1 cellular context compared by ENCODE assay signal in the genomic region with DNA sequence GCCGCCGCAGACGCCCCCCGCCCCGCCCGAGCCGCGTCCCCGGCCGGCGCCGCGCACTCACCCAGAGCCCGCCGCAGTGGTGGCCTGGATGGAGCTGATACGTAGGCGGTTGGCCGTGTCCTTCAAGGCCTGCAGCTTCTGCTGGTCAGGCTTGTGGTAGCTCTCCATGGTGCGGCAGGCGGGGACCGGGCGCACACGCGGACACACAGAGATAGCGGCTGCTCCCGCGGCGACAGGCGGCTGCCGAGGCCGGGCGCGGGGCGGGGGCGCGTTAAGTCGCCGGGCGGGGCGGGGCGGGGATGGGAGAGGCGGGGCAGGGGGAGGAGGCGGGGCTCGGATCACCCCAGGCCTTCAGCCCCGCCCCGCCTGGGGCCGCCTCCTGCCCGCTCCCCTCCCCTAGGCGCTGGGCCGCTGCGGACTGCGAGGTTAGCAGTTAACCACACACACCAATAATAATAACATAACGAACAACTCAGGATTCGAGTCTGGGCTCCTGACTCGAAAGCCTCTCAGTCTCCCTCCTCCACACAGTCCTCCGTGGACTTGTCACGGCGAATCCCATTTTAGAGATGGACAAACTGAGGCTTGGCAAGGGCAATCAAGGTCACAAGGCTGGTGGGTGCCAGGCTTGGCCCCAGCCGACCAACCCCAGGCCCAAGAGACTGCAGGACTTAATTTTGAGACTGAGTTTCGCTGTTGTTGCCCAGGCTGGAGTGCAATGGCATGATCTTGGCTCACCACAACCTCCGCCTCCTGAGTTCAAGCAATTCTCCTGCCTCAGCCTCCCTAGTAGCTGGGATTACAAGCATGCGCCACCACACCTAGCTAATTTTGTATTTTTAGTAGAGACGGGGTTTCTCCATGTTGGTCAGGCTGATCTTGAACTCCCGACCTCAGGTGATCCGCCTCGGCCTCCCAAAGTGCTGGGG.
TF ChIP-seq lines count a peak whose summit lies in the region.

A gene with protein sequence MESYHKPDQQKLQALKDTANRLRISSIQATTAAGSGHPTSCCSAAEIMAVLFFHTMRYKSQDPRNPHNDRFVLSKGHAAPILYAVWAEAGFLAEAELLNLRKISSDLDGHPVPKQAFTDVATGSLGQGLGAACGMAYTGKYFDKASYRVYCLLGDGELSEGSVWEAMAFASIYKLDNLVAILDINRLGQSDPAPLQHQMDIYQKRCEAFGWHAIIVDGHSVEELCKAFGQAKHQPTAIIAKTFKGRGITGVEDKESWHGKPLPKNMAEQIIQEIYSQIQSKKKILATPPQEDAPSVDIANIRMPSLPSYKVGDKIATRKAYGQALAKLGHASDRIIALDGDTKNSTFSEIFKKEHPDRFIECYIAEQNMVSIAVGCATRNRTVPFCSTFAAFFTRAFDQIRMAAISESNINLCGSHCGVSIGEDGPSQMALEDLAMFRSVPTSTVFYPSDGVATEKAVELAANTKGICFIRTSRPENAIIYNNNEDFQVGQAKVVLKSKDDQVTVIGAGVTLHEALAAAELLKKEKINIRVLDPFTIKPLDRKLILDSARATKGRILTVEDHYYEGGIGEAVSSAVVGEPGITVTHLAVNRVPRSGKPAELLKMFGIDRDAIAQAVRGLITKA (minus strand): TSS at position 248 of the 929 bp plus-strand sequence. CDS start 80 bp downstream, at position 168.

TF ChIP-seq in K562, 482 proteins besides CTCF, POLR2A, EP300 and RAD21 (continued from another document):
- TF ChIP-seq, protein P1, sequence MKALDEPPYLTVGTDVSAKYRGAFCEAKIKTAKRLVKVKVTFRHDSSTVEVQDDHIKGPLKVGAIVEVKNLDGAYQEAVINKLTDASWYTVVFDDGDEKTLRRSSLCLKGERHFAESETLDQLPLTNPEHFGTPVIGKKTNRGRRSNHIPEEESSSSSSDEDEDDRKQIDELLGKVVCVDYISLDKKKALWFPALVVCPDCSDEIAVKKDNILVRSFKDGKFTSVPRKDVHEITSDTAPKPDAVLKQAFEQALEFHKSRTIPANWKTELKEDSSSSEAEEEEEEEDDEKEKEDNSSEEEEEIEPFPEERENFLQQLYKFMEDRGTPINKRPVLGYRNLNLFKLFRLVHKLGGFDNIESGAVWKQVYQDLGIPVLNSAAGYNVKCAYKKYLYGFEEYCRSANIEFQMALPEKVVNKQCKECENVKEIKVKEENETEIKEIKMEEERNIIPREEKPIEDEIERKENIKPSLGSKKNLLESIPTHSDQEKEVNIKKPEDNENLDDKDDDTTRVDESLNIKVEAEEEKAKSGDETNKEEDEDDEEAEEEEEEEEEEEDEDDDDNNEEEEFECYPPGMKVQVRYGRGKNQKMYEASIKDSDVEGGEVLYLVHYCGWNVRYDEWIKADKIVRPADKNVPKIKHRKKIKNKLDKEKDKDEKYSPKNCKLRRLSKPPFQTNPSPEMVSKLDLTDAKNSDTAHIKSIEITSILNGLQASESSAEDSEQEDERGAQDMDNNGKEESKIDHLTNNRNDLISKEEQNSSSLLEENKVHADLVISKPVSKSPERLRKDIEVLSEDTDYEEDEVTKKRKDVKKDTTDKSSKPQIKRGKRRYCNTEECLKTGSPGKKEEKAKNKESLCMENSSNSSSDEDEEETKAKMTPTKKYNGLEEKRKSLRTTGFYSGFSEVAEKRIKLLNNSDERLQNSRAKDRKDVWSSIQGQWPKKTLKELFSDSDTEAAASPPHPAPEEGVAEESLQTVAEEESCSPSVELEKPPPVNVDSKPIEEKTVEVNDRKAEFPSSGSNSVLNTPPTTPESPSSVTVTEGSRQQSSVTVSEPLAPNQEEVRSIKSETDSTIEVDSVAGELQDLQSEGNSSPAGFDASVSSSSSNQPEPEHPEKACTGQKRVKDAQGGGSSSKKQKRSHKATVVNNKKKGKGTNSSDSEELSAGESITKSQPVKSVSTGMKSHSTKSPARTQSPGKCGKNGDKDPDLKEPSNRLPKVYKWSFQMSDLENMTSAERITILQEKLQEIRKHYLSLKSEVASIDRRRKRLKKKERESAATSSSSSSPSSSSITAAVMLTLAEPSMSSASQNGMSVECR (CRISPR knock-in tag; IDR thresholded peaks at IDR 0.05), result peak; percentile 77; the same call in 1 of the 2 replicates
- peak; percentile 52 for TF ChIP-seq DMBX1 (CRISPR knock-in tag; IDR thresholded peaks at IDR 0.05; ENCODE audit: borderline replicate concordance)
- TF ChIP-seq RBBP5 (IDR thresholded peaks at IDR 0.05; ENCODE audit: borderline replicate concordance, insufficient read depth, low read length, poor library complexity, severe bottlenecking), result peak; percentile 35
- peak; percentile 46; the same call in 1 of the 2 replicates for TF ChIP-seq ZNF766 (CRISPR knock-in tag; conservative IDR thresholded peaks at IDR 0.05)
